14 cellular contexts compared by ENCODE assay signal in genomic region chr20:7601431-7601830, GRCh38.
DNase-seq lines count a peak whose midpoint lies in the region; ATAC-seq and TF ChIP-seq lines count a peak whose summit lies in the region.
"Had no signal": no experiment of that assay in that cellular context is flagged by ENCODE, and none has a peak within 500 bp of the region (broad histone marks: within the 10 kb centered on the region; RNA-seq: fewer than 3 reads in every experiment).

No MANE protein-coding gene starts in this region.

- POLR2A ChIA-PET in RWPE1 (lab: Yijun Ruan, JAX; ENCODE audit: low non-redundant PET), result no interaction called here

- ATAC-seq in stimulated activated naive B cell treated with anti-CD40 and anti-IgM and Interleukin-4, amounts not matched to agents 10 μg/mL and 1 μg/mL and 100 μg/mL, for 72 hours (replicated peaks), result no peak
- ATAC-seq in GM21526 (IDR thresholded peaks at IDR 0.05; ENCODE audit: low FRiP score, unreplicated experiment), result no peak
- ATAC-seq: CD8-positive, alpha-beta T cell; HCT116 had no signal

- H3K27ac Mint-ChIP-seq in neural progenitor cell, result no peak overlapping the region
- H3K27ac Mint-ChIP-seq in stimulated activated naive B cell treated with anti-CD40 and anti-IgM and Interleukin-4, amounts not matched to agents 10 μg/mL and 1 μg/mL and 100 μg/mL, for 72 hours, result no peak overlapping the region
- H3K27ac Mint-ChIP-seq: CD14-positive monocyte; CD8-positive, alpha-beta T cell had no signal

- peaks cover 12% of the 10 kb centered on the region for H3F3A ChIP-seq in neural progenitor cell (ENCODE audit: low read depth)

- no peaks in the 10 kb centered on the region for H3K27me3 ChIP-seq in neural progenitor cell

- no peaks in the 10 kb centered on the region for H3K27me3 Mint-ChIP-seq in neural progenitor cell (ENCODE audit: insufficient read depth, low read depth)
- H3K27me3 Mint-ChIP-seq in stimulated activated naive B cell treated with anti-CD40 and anti-IgM and Interleukin-4, amounts not matched to agents 10 μg/mL and 1 μg/mL and 100 μg/mL, for 72 hours, result no peaks in the 10 kb centered on the region

- no peaks in the 10 kb centered on the region for H3K9me3 Mint-ChIP-seq in neural progenitor cell
- H3K9me3 Mint-ChIP-seq in stimulated activated naive B cell treated with anti-CD40 and anti-IgM and Interleukin-4, amounts not matched to agents 10 μg/mL and 1 μg/mL and 100 μg/mL, for 72 hours, result peaks cover 5% of the 10 kb centered on the region in 2 donors

- no peak overlapping the region for H3K9ac ChIP-seq in neural progenitor cell

- no peaks in the 10 kb centered on the region for H3K9me3 ChIP-seq in neural progenitor cell (ENCODE audit: low read depth)
- H3K9me3 ChIP-seq: Caco-2 had no signal

- H3K36me3 Mint-ChIP-seq in neural progenitor cell, result no peaks in the 10 kb centered on the region
- no peaks in the 10 kb centered on the region for H3K36me3 Mint-ChIP-seq in stimulated activated naive B cell treated with anti-CD40 and anti-IgM and Interleukin-4, amounts not matched to agents 10 μg/mL and 1 μg/mL and 100 μg/mL, for 72 hours
- H3K36me3 Mint-ChIP-seq: CD14-positive monocyte; CD8-positive, alpha-beta T cell had no signal

- no peak overlapping the region for H3K4me3 Mint-ChIP-seq in neural progenitor cell
- no peak overlapping the region for H3K4me3 Mint-ChIP-seq in stimulated activated naive B cell treated with anti-CD40 and anti-IgM and Interleukin-4, amounts not matched to agents 10 μg/mL and 1 μg/mL and 100 μg/mL, for 72 hours
- H3K4me3 Mint-ChIP-seq: CD14-positive monocyte; CD8-positive, alpha-beta T cell had no signal

- H3K27ac ChIP-seq in RWPE1, result no peak overlapping the region
- peak overlapping the region; percentile 82 for H3K27ac ChIP-seq in neural progenitor cell
- H3K27ac ChIP-seq: 22Rv1, HL-60 had no signal

- H3K4me1 Mint-ChIP-seq in neural progenitor cell, result peaks cover 12% of the 10 kb centered on the region
- no peaks in the 10 kb centered on the region for H3K4me1 Mint-ChIP-seq in stimulated activated naive B cell treated with anti-CD40 and anti-IgM and Interleukin-4, amounts not matched to agents 10 μg/mL and 1 μg/mL and 100 μg/mL, for 72 hours
- H3K4me1 Mint-ChIP-seq: CD14-positive monocyte had no signal

- no peak overlapping the region for H2AFZ ChIP-seq in neural progenitor cell (replicated peaks)

- no peaks in the 10 kb centered on the region for H4K20me1 ChIP-seq in neural progenitor cell (ENCODE audit: low read depth)

- peak overlapping the region; percentile 4 for H3K4me2 ChIP-seq in neural progenitor cell

- no peaks in the 10 kb centered on the region for H3K36me3 ChIP-seq in neural progenitor cell

- no peaks in the 10 kb centered on the region for H3K79me2 ChIP-seq in neural progenitor cell (ENCODE audit: low read depth)

- no peak overlapping the region for H3K4me3 ChIP-seq in epithelial cell of esophagus (ENCODE audit: low read length)
- no peak overlapping the region for H3K4me3 ChIP-seq in neural progenitor cell

- TF ChIP-seq CTCF in RWPE1 (conservative IDR thresholded peaks at IDR 0.05; ENCODE audit: low read depth) (no peak), epithelial cell of esophagus (IDR thresholded peaks at IDR 0.05; ENCODE audit: insufficient read depth, low read depth, low read length, missing control alignments) (no peak), neural progenitor cell (IDR thresholded peaks at IDR 0.05) (no peak)

- peaks cover 20% of the 10 kb centered on the region for H3K4me1 ChIP-seq in neural progenitor cell
- H3K4me1 ChIP-seq: Caco-2 had no signal

- DNase-seq in DMS79 treated with DMSO at 0.1 percent for 48 hours (lab: John Stamatoyannopoulos, UW), result peak; percentile 13
- DNase-seq in DMS79 (lab: John Stamatoyannopoulos, UW), result no peak
- DNase-seq in RWPE1 (ENCODE audit: low spot score), result peak; percentile 23
- DNase-seq in epithelial cell of esophagus (ENCODE audit: low read depth), result peak; percentile 79
- DNase-seq in neural progenitor cell (ENCODE audit: low spot score), result no peak
- DNase-seq in stimulated activated naive B cell treated with anti-CD40 and anti-IgM and Interleukin-4, amounts not matched to agents 10 μg/mL and 1 μg/mL and 100 μg/mL, for 72 hours, result no peak
- no peak for DNase-seq in NCI-H1048 (lab: John Stamatoyannopoulos, UW)
- DNase-seq: Caco-2; CD8-positive, alpha-beta T cell had no signal

- CTCF ChIA-PET in RWPE1 (lab: Yijun Ruan, JAX), result no interaction called here

Comparison
In these comparisons a context has a peak if more than half of its experiments do, and no peak if none do; other contexts are left out.
1. DNase-seq: peak in DMS79 treated with DMSO at 0.1 percent for 48 hours (single experiment), RWPE1 (single experiment) and epithelial cell of esophagus (single experiment); none in DMS79 (single experiment), neural progenitor cell (single experiment), stimulated activated naive B cell treated with anti-CD40 and anti-IgM and Interleukin-4, amounts not matched to agents 10 μg/mL and 1 μg/mL and 100 μg/mL, for 72 hours (single experiment) and NCI-H1048 (single experiment).